1 cellular context compared by ENCODE assay signal in the genomic region with DNA sequence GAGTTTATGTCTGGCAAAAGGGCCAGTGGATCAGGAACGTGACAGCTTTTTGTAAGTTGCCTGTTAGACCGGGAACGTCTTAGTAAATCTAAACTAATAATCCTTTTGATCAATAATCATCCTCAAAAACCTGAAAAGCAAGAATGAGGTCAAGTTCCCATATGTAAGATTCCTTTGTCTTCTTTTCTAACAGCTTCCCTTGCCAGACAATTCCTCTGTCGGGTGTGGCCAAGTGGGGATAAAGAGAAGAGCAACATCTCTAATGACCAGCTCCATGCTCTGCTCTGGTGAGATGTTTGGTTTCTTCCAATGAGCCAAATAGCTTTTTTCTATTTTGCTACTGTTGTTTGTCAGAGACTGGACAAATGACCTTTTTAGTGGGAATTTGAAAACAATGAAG.
TF ChIP-seq lines count a peak whose summit lies in the region.

No MANE protein-coding gene starts in this region.

TF ChIP-seq in K562, 482 proteins besides CTCF, POLR2A, EP300 and RAD21:
- TF ChIP-seq, protein P1, sequence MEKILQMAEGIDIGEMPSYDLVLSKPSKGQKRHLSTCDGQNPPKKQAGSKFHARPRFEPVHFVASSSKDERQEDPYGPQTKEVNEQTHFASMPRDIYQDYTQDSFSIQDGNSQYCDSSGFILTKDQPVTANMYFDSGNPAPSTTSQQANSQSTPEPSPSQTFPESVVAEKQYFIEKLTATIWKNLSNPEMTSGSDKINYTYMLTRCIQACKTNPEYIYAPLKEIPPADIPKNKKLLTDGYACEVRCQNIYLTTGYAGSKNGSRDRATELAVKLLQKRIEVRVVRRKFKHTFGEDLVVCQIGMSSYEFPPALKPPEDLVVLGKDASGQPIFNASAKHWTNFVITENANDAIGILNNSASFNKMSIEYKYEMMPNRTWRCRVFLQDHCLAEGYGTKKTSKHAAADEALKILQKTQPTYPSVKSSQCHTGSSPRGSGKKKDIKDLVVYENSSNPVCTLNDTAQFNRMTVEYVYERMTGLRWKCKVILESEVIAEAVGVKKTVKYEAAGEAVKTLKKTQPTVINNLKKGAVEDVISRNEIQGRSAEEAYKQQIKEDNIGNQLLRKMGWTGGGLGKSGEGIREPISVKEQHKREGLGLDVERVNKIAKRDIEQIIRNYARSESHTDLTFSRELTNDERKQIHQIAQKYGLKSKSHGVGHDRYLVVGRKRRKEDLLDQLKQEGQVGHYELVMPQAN (IDR thresholded peaks at IDR 0.05; ENCODE audit: borderline replicate concordance), result no peak
- no peak for TF ChIP-seq CBFB (CRISPR knock-in tag; IDR thresholded peaks at IDR 0.05)
